Comparison of ENCODE assay signal across 2 cellular contexts in the genomic region with DNA sequence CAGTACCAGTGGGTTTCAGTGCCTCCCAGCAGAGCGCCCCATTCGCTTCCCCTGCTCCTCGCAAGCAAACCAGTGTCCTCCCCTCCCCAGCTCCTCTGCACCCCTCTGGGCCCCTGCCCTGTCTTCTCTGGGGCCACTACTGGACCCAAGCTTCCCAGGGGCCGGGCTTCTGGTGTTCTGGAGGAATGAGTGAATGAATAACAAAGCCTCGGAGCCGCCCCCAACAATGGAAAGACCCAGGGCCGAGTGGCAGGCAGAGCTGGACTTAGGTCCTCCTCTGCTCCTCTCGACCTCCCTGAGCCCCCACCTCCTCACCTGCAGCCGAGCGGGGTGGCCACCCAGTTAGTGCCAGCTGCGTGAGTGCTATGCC.
TF ChIP-seq lines count a peak whose summit lies in the region.

No MANE protein-coding gene starts in this region.

TF ChIP-seq in A549, 52 proteins besides CTCF, POLR2A, EP300 and RAD21:
- TF ChIP-seq CBX2 (IDR thresholded peaks at IDR 0.05; ENCODE audit: borderline replicate concordance, low read depth) (no peak), HOXB13 (CRISPR knock-in tag; IDR thresholded peaks at IDR 0.05; ENCODE audit: low read depth) (no peak), KDM5A (IDR thresholded peaks at IDR 0.05) (no peak), ZNF302 (CRISPR knock-in tag; IDR thresholded peaks at IDR 0.05) (no peak), ELK1 (IDR thresholded peaks at IDR 0.05; ENCODE audit: low read depth, low read length) (no peak)
- TF ChIP-seq, protein P1, sequence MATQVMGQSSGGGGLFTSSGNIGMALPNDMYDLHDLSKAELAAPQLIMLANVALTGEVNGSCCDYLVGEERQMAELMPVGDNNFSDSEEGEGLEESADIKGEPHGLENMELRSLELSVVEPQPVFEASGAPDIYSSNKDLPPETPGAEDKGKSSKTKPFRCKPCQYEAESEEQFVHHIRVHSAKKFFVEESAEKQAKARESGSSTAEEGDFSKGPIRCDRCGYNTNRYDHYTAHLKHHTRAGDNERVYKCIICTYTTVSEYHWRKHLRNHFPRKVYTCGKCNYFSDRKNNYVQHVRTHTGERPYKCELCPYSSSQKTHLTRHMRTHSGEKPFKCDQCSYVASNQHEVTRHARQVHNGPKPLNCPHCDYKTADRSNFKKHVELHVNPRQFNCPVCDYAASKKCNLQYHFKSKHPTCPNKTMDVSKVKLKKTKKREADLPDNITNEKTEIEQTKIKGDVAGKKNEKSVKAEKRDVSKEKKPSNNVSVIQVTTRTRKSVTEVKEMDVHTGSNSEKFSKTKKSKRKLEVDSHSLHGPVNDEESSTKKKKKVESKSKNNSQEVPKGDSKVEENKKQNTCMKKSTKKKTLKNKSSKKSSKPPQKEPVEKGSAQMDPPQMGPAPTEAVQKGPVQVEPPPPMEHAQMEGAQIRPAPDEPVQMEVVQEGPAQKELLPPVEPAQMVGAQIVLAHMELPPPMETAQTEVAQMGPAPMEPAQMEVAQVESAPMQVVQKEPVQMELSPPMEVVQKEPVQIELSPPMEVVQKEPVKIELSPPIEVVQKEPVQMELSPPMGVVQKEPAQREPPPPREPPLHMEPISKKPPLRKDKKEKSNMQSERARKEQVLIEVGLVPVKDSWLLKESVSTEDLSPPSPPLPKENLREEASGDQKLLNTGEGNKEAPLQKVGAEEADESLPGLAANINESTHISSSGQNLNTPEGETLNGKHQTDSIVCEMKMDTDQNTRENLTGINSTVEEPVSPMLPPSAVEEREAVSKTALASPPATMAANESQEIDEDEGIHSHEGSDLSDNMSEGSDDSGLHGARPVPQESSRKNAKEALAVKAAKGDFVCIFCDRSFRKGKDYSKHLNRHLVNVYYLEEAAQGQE (IDR thresholded peaks at IDR 0.05), result no peak
- TF ChIP-seq, protein P2, sequence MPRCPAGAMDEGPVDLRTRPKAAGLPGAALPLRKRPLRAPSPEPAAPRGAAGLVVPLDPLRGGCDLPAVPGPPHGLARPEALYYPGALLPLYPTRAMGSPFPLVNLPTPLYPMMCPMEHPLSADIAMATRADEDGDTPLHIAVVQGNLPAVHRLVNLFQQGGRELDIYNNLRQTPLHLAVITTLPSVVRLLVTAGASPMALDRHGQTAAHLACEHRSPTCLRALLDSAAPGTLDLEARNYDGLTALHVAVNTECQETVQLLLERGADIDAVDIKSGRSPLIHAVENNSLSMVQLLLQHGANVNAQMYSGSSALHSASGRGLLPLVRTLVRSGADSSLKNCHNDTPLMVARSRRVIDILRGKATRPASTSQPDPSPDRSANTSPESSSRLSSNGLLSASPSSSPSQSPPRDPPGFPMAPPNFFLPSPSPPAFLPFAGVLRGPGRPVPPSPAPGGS (IDR thresholded peaks at IDR 0.05), result no peak

TF ChIP-seq in H1, 55 proteins besides CTCF, POLR2A, EP300 and RAD21:
- no peak for TF ChIP-seq JUND (IDR thresholded peaks at IDR 0.05; ENCODE audit: low read length)
- TF ChIP-seq, protein P3, sequence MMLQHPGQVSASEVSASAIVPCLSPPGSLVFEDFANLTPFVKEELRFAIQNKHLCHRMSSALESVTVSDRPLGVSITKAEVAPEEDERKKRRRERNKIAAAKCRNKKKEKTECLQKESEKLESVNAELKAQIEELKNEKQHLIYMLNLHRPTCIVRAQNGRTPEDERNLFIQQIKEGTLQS (IDR thresholded peaks at IDR 0.05; ENCODE audit: insufficient read depth, low read depth, low read length), result no peak
- no peak for TF ChIP-seq CTBP2 (IDR thresholded peaks at IDR 0.05; ENCODE audit: borderline replicate concordance, insufficient read depth, insufficient read length, low read length)
- no peak for TF ChIP-seq TAF7 (optimal IDR thresholded peaks at IDR 0.05; ENCODE audit: borderline replicate concordance, low read depth, low read length)
- TF ChIP-seq SUZ12 (IDR thresholded peaks at IDR 0.05; ENCODE audit: low read length), result no peak
- TF ChIP-seq, protein P4, sequence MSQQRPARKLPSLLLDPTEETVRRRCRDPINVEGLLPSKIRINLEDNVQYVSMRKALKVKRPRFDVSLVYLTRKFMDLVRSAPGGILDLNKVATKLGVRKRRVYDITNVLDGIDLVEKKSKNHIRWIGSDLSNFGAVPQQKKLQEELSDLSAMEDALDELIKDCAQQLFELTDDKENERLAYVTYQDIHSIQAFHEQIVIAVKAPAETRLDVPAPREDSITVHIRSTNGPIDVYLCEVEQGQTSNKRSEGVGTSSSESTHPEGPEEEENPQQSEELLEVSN (IDR thresholded peaks at IDR 0.05), result no peak
- no peak for TF ChIP-seq SP4 (IDR thresholded peaks at IDR 0.05; ENCODE audit: low read length)
- TF ChIP-seq CHD2 (IDR thresholded peaks at IDR 0.05; ENCODE audit: low read length), result no peak
- TF ChIP-seq TBP (IDR thresholded peaks at IDR 0.05; ENCODE audit: low read depth, low read length), result no peak
- TF ChIP-seq HDAC6 (IDR thresholded peaks at IDR 0.05; ENCODE audit: low read depth, low read length), result no peak
- TF ChIP-seq TCF12 (IDR thresholded peaks at IDR 0.05; ENCODE audit: low read depth, low read length), result no peak
- no peak for TF ChIP-seq HDAC2 (IDR thresholded peaks at IDR 0.05; ENCODE audit: borderline replicate concordance in 1 of 2, low read depth in 2 of 2, low read length in 2 of 2)
- TF ChIP-seq GABPA (IDR thresholded peaks at IDR 0.05; ENCODE audit: borderline replicate concordance, insufficient read depth, low read length), result no peak
